Comparison of ENCODE assay signal across 20 cellular contexts in genomic region chr19:41703602-41704293, GRCh38. TPM values are rescaled to one million over a fixed set of nuclear protein-coding genes. Genes with fewer than 3 reads are reported as not detected.
A peak's percentile ranks its signal among the peaks of the same experiment; 100 is the strongest.
DNase-seq lines count a peak whose midpoint lies in the region; ATAC-seq and TF ChIP-seq lines count a peak whose summit lies in the region.
"Had no signal": no experiment of that assay in that cellular context is flagged by ENCODE, and none has a peak within 500 bp of the region (broad histone marks: within the 10 kb centered on the region; RNA-seq: fewer than 3 reads in every experiment).

No MANE protein-coding gene starts in this region.

- no peak overlapping the region for H3K4me3 ChIP-seq in spleen
- H3K4me3 ChIP-seq: BLaER1 had no signal

- no peaks in the 10 kb centered on the region for H3K36me3 ChIP-seq in spleen
- H3K36me3 ChIP-seq: BLaER1 had no signal

- no peak for ATAC-seq in activated CD8-positive, alpha-beta memory T cell treated with anti-CD3 and anti-CD28 coated beads, Interleukin-2, amount 10 ng/mL, durations not matched to agents 7 days and 5 days
- no peak for ATAC-seq in WTC11
- ATAC-seq: CD8-positive, alpha-beta T cell had no signal

- no peaks in the 10 kb centered on the region for H3K9me3 ChIP-seq in spleen
- H3K9me3 ChIP-seq: BLaER1 had no signal

- peaks cover 3% of the 10 kb centered on the region for H3K4me1 Mint-ChIP-seq in activated CD8-positive, alpha-beta memory T cell treated with anti-CD3 and anti-CD28 coated beads, Interleukin-2, amount 10 ng/mL, durations not matched to agents 7 days and 5 days
- 0 out of 2 replicates have a peak, but pooled peaks cover 2% of the 10 kb centered on the region for H3K4me1 Mint-ChIP-seq in WTC11

- no peak for TF ChIP-seq POLR2A in spleen (IDR thresholded peaks at IDR 0.05)

- H3K9me3 Mint-ChIP-seq in activated CD8-positive, alpha-beta memory T cell treated with anti-CD3 and anti-CD28 coated beads, Interleukin-2, amount 10 ng/mL, durations not matched to agents 7 days and 5 days (ENCODE audit: low read depth), result no peaks in the 10 kb centered on the region
- H3K9me3 Mint-ChIP-seq in WTC11, result no peaks in the 10 kb centered on the region
- H3K9me3 Mint-ChIP-seq: CD8-positive, alpha-beta T cell had no signal

- no peak overlapping the region for H3K4me3 Mint-ChIP-seq in activated CD8-positive, alpha-beta memory T cell treated with anti-CD3 and anti-CD28 coated beads, Interleukin-2, amount 10 ng/mL, durations not matched to agents 7 days and 5 days
- no peak overlapping the region for H3K4me3 Mint-ChIP-seq in WTC11
- H3K4me3 Mint-ChIP-seq: CD8-positive, alpha-beta T cell had no signal

- intact Hi-C loops in spleen (cut with DNase I; ENCODE audit: low total_unique reads), result no loop called here

- H3K27me3 ChIP-seq in spleen (replicated peaks in 1 of 7), result peaks cover 0 to 86% (median 17%) of the 10 kb centered on the region in 7 donors

- no peak overlapping the region for H3K27ac Mint-ChIP-seq in activated CD8-positive, alpha-beta memory T cell treated with anti-CD3 and anti-CD28 coated beads, Interleukin-2, amount 10 ng/mL, durations not matched to agents 7 days and 5 days
- H3K27ac Mint-ChIP-seq in WTC11, result no peak overlapping the region
- H3K27ac Mint-ChIP-seq: CD8-positive, alpha-beta T cell had no signal

- H3K27ac ChIP-seq in spleen, result no peak overlapping the region
- H3K27ac ChIP-seq: BLaER1 had no signal

- CTCF ChIA-PET in activated CD8-positive, alpha-beta memory T cell treated with anti-CD3 and anti-CD28 coated beads, Interleukin-2, amount 10 ng/mL, durations not matched to agents 7 days and 5 days (lab: Charles Lee), result interaction anchor here (2.0 kb wide), 1 partner anchor 50 kb away, joined by 7 read pairs; no protein-coding TSS in a partner anchor
- CTCF ChIA-PET in WTC11 (lab: Charles Lee), result interaction anchor here (1.1 to 5.8 kb wide), 4 partner anchors 13 to 156 kb away, joined by 3 to 53 read pairs (median 4); no protein-coding TSS in a partner anchor

- H3K4me1 ChIP-seq in spleen, result peaks cover 0 to 10% (median 4%) of the 10 kb centered on the region in 6 donors

- POLR2A ChIA-PET in WTC11 (lab: Charles Lee), result no interaction called here

- TF ChIP-seq CTCF in WTC11 (IDR thresholded peaks at IDR 0.05) (no peak), spleen (IDR thresholded peaks at IDR 0.05 in 8 of 11, conservative IDR thresholded peaks at IDR 0.05 in 3 of 11) (no peak)

- H3K27me3 Mint-ChIP-seq in activated CD8-positive, alpha-beta memory T cell treated with anti-CD3 and anti-CD28 coated beads, Interleukin-2, amount 10 ng/mL, durations not matched to agents 7 days and 5 days, result peaks cover 17% of the 10 kb centered on the region
- H3K27me3 Mint-ChIP-seq in WTC11 (ENCODE audit: low read depth), result peaks cover 16% of the 10 kb centered on the region

- DNase-seq in activated CD8-positive, alpha-beta memory T cell treated with anti-CD3 and anti-CD28 coated beads for 24 hours, result peak; percentile 40
- DNase-seq in activated CD8-positive, alpha-beta memory T cell treated with anti-CD3 and anti-CD28 coated beads, Interleukin-2, amount 10 ng/mL, durations not matched to agents 7 days and 5 days, result no peak
- DNase-seq in WTC11 (ENCODE audit: low spot score) (peak; percentile 3), islet precursor cell (peak; percentile 31), spleen (peak; percentile 47), NCI-H82 treated with DMSO at 0.1 percent for 48 hours (lab: John Stamatoyannopoulos, UW; ENCODE audit: unreplicated experiment) (no peak), NCI-H2107 treated with DMSO at 0.1 percent for 48 hours (lab: John Stamatoyannopoulos, UW; ENCODE audit: unreplicated experiment) (no peak), cerebellar cortex (ENCODE audit: low spot score) (no peak)
- DNase-seq: 8988T; CD8-positive, alpha-beta T cell; DMS79 treated with DMSO at 0.1 percent for 48 hours; HCEC 1CT; MV-4-11; NCI-H1417 treated with DMSO at 0.1 percent for 48 hours; NCI-H1930; NCI-H2171; NCI-H446 treated with DMSO at 0.1 percent for 48 hours; RPMI8226 had no signal

- WGBS in spleen, 5 donors, result 70 to 81% (median 77%) methylated on average over 4 to 8 of the region's 8 CpGs

- H3K36me3 Mint-ChIP-seq in activated CD8-positive, alpha-beta memory T cell treated with anti-CD3 and anti-CD28 coated beads, Interleukin-2, amount 10 ng/mL, durations not matched to agents 7 days and 5 days, result no peaks in the 10 kb centered on the region
- H3K36me3 Mint-ChIP-seq in WTC11, result no peaks in the 10 kb centered on the region
- H3K36me3 Mint-ChIP-seq: CD8-positive, alpha-beta T cell had no signal

TF ChIP-seq in WTC11, 78 proteins besides CTCF, POLR2A, EP300 and RAD21:
- TF ChIP-seq, protein P1, sequence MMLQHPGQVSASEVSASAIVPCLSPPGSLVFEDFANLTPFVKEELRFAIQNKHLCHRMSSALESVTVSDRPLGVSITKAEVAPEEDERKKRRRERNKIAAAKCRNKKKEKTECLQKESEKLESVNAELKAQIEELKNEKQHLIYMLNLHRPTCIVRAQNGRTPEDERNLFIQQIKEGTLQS (CRISPR knock-in tag; conservative IDR thresholded peaks at IDR 0.05), result no peak
- TF ChIP-seq TCF7 (CRISPR knock-in tag; IDR thresholded peaks at IDR 0.05; ENCODE audit: low read depth) (no peak), ATF1 (CRISPR knock-in tag; IDR thresholded peaks at IDR 0.05) (no peak), PRRX2 (CRISPR knock-in tag; IDR thresholded peaks at IDR 0.05) (no peak)

RNA-seq across cellular contexts. Expression of gene CEACAM5, which starts 4.7 kb away (rescaled TPM):
- not detected for total RNA-seq in activated CD8-positive, alpha-beta memory T cell treated with anti-CD3 and anti-CD28 coated beads, Interleukin-2, amount 10 ng/mL, durations not matched to agents 7 days and 5 days
- total RNA-seq in WTC11 (2021) (0.23 to 1.3 TPM (median 0.46 TPM) in 3 replicates), spleen (under 1 TPM in 1 of 7 donors, not detected in 6; 0.60 TPM)
- polyA plus RNA-seq in spleen, result under 1 TPM in 1 of 3 donors, not detected in 2; 0.61 TPM
- total RNA-seq: CD8-positive, alpha-beta T cell; G401 had no signal

RNA-seq across cellular contexts. Expression of gene CEACAM7, which starts 15.7 kb away (rescaled TPM):
- total RNA-seq in activated CD8-positive, alpha-beta memory T cell treated with anti-CD3 and anti-CD28 coated beads, Interleukin-2, amount 10 ng/mL, durations not matched to agents 7 days and 5 days, result not detected
- total RNA-seq in WTC11 (2021), result 0.15 to 0.21 TPM (median 0.18 TPM) in 3 replicates
- total RNA-seq in spleen, result not detected
- under 1 TPM in 1 of 3 donors, not detected in 2; 0.13 TPM for polyA plus RNA-seq in spleen
- total RNA-seq: CD8-positive, alpha-beta T cell; G401 had no signal

RNA-seq across cellular contexts. Expression of gene CEACAM6, which starts 51.6 kb away (rescaled TPM):
- not detected for total RNA-seq in activated CD8-positive, alpha-beta memory T cell treated with anti-CD3 and anti-CD28 coated beads, Interleukin-2, amount 10 ng/mL, durations not matched to agents 7 days and 5 days
- total RNA-seq in WTC11 (2021) (0.37 to 0.53 TPM (median 0.41 TPM) in 3 replicates), spleen (10 to 100 TPM in 1 of 7 donors, 1 to 10 TPM in 5, under 1 TPM in 1; 0.88 to 14.8 (median 2.4) TPM)
- under 1 TPM; 0.27 to 0.48 (median 0.45) TPM for polyA plus RNA-seq in spleen
- total RNA-seq: CD8-positive, alpha-beta T cell; G401 had no signal

Comparison
In these comparisons a context has a peak if more than half of its experiments do, and no peak if none do; other contexts are left out.
1. DNase-seq: peak in activated CD8-positive, alpha-beta memory T cell treated with anti-CD3 and anti-CD28 coated beads for 24 hours (single experiment), WTC11 (single experiment), islet precursor cell (single experiment) and spleen (single experiment); none in activated CD8-positive, alpha-beta memory T cell treated with anti-CD3 and anti-CD28 coated beads, Interleukin-2, amount 10 ng/mL, durations not matched to agents 7 days and 5 days (single experiment), NCI-H82 treated with DMSO at 0.1 percent for 48 hours (single experiment), NCI-H2107 treated with DMSO at 0.1 percent for 48 hours (single experiment) and cerebellar cortex (single experiment).